In the genomic region with DNA sequence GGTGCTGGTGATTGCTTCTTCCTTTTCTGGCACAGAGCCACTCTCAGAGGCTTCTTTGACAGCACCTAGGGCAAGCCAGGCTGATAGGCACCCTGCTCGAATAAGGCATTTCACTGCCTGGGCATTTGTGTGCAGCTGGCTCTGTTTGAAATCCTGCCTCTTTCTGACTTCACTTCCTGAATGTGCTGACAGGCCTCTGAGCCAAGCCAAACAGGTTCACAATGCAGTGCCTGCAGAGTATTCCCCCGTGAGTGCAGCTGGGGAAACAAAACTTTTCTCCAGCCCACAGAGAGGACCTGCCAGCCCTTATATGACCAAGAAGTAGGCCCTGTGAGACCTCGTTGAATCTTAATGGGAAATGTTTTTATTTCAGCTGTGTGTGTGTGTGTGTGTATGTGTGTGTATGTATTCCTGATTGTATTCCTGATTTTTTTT, we compare ENCODE assay signal across 7 cellular contexts. TPM values are rescaled to one million over a fixed set of nuclear protein-coding genes. Genes with fewer than 3 reads are reported as not detected.
DNase-seq lines count a peak whose midpoint lies in the region; ATAC-seq and TF ChIP-seq lines count a peak whose summit lies in the region.

No MANE protein-coding gene starts in this region.

- H3K9me3 Mint-ChIP-seq in neural crest cell: no peaks in the 10 kb centered on the region

- H3K4me3 Mint-ChIP-seq in neural crest cell: no peak overlapping the region

- ATAC-seq in GM19025 (IDR thresholded peaks at IDR 0.05; ENCODE audit: low read depth, unreplicated experiment): peak; percentile 89
- ATAC-seq in HG03045 (IDR thresholded peaks at IDR 0.05; ENCODE audit: unreplicated experiment): peak; percentile 65

- H3K36me3 Mint-ChIP-seq in neural crest cell (ENCODE audit: low read depth): no peaks in the 10 kb centered on the region

- no peak overlapping the region for H3K4me3 ChIP-seq in epithelial cell of esophagus (ENCODE audit: low read length)

- peaks cover 12% of the 10 kb centered on the region for H3K4me1 Mint-ChIP-seq in neural crest cell

- TF ChIP-seq CTCF in epithelial cell of esophagus (IDR thresholded peaks at IDR 0.05; ENCODE audit: insufficient read depth, low read depth, low read length, missing control alignments) (no peak), neural crest cell (conservative IDR thresholded peaks at IDR 0.05) (no peak)

- H3K27me3 Mint-ChIP-seq in neural crest cell (ENCODE audit: low read depth): no peaks in the 10 kb centered on the region

- DNase-seq in NCI-H774 (lab: John Stamatoyannopoulos, UW) (peak; percentile 91), epithelial cell of esophagus (ENCODE audit: low read depth) (peak; percentile 65), neural crest cell (ENCODE audit: low read depth, low spot score) (no peak), HK-2 (ENCODE audit: unreplicated experiment) (no peak)
- DNase-seq in NK-92 treated with Interleukin-12 subunit alpha and Interleukin-12 subunit beta, amount 100 ng/mL, for 24 hours (lab: John Stamatoyannopoulos, UW): no peak

- peak overlapping the region; percentile 61 for H3K27ac Mint-ChIP-seq in neural crest cell (ENCODE audit: unreplicated experiment)

RNA-seq across cellular contexts. Expression of a gene that starts 10.4 kb away (rescaled TPM):
- 28.7 and 29.0 TPM in 2 replicates for total RNA-seq in neural crest cell

Comparison
In these comparisons a context has a peak if more than half of its experiments do, and no peak if none do; other contexts are left out.
1. DNase-seq: peak in NCI-H774 (single experiment) and epithelial cell of esophagus (single experiment); none in neural crest cell (single experiment), HK-2 (single experiment) and NK-92 treated with Interleukin-12 subunit alpha and Interleukin-12 subunit beta, amount 100 ng/mL, for 24 hours (single experiment).